11 cellular contexts compared by ENCODE assay signal in genomic region chr6:158068156-158068892, GRCh38.
DNase-seq lines count a peak whose midpoint lies in the region; TF ChIP-seq lines count a peak whose summit lies in the region.
"Had no signal": no experiment of that assay in that cellular context is flagged by ENCODE, and none has a peak within 500 bp of the region (broad histone marks: within the 10 kb centered on the region; RNA-seq: fewer than 3 reads in every experiment).

No MANE protein-coding gene starts in this region.

- H3K36me3 Mint-ChIP-seq in CD14-positive monocyte (peaks cover 0 to 15% of the 10 kb centered on the region in 2 donors), HFFc6 (ENCODE audit: low read depth) (peaks cover 42% of the 10 kb centered on the region), osteocyte (ENCODE audit: unreplicated experiment) (peaks cover 44% of the 10 kb centered on the region)
- peaks cover 63% of the 10 kb centered on the region for H3K36me3 Mint-ChIP-seq in dendritic cell treated with granulocyte-macrophage colony-stimulating factor and Interleukin-4, amounts not matched to agents 40 ng/mL and 50 ng/mL, for 4 days (ENCODE audit: low read depth)

- H3K27ac Mint-ChIP-seq in CD14-positive monocyte (peak overlapping the region in 5 of 7 donors; percentile 4 to 63 (median 45)), HFFc6 (peak overlapping the region; percentile 94), osteocyte (ENCODE audit: unreplicated experiment) (peak overlapping the region; percentile 87)
- H3K27ac Mint-ChIP-seq in dendritic cell treated with granulocyte-macrophage colony-stimulating factor and Interleukin-4, amounts not matched to agents 40 ng/mL and 50 ng/mL, for 4 days: peak overlapping the region; percentile 46
- H3K27ac Mint-ChIP-seq: nephron had no signal

- H3K27me3 Mint-ChIP-seq in CD14-positive monocyte (ENCODE audit: low read depth in 3 of 3) (peaks cover 0 to 3% (median 0%) of the 10 kb centered on the region in 3 donors), HFFc6 (ENCODE audit: insufficient read depth) (no peaks in the 10 kb centered on the region; the same call in 1 of the 2 replicates), osteocyte (ENCODE audit: unreplicated experiment) (no peaks in the 10 kb centered on the region)
- H3K27me3 Mint-ChIP-seq in dendritic cell treated with granulocyte-macrophage colony-stimulating factor and Interleukin-4, amounts not matched to agents 40 ng/mL and 50 ng/mL, for 4 days: no peaks in the 10 kb centered on the region
- H3K27me3 Mint-ChIP-seq: activated naive CD8-positive, alpha-beta T cell had no signal

- DNase-seq in CD14-positive monocyte (ENCODE audit: low spot score) (no peak), HFFc6 (no peak), osteocyte (ENCODE audit: extremely low spot score, unreplicated experiment) (no peak), KG1 (lab: John Stamatoyannopoulos, UW) (no peak), glomerular visceral epithelial cell (ENCODE audit: extremely low spot score) (no peak)
- DNase-seq in stimulated activated CD4-positive, alpha-beta T cell treated with anti-CD3 and anti-CD28 coated beads, Interleukin-4, amount 100 ng/mL, for 24 hours: no peak
- no peak for DNase-seq in stimulated activated CD8-positive, alpha-beta memory T cell treated with anti-CD3 and anti-CD28 coated beads, Interleukin-4, amount 100 ng/mL, for 48 hours
- DNase-seq: MM.1S had no signal

- intact Hi-C loops in CD14-positive monocyte (cut with micrococcal nuclease): no loop called here
- intact Hi-C loops in dendritic cell treated with granulocyte-macrophage colony-stimulating factor and Interleukin-4, amounts not matched to agents 40 ng/mL and 50 ng/mL, for 4 days (cut with micrococcal nuclease): no loop called here

- TF ChIP-seq CTCF in CD14-positive monocyte (IDR thresholded peaks at IDR 0.05) (no peak), HFFc6 (IDR thresholded peaks at IDR 0.05) (no peak), osteocyte (IDR thresholded peaks at IDR 0.05) (no peak)

- no peak overlapping the region for H3K4me3 Mint-ChIP-seq in CD14-positive monocyte
- peak overlapping the region; percentile 63 for H3K4me3 Mint-ChIP-seq in HFFc6
- no peak overlapping the region for H3K4me3 Mint-ChIP-seq in dendritic cell treated with granulocyte-macrophage colony-stimulating factor and Interleukin-4, amounts not matched to agents 40 ng/mL and 50 ng/mL, for 4 days
- H3K4me3 Mint-ChIP-seq in osteocyte (ENCODE audit: unreplicated experiment): no peak overlapping the region
- H3K4me3 Mint-ChIP-seq: activated naive CD8-positive, alpha-beta T cell; nephron had no signal

- H3K9me3 Mint-ChIP-seq in CD14-positive monocyte (peaks cover 0 to 1% (median 0%) of the 10 kb centered on the region in 7 donors), HFFc6 (no peaks in the 10 kb centered on the region), osteocyte (ENCODE audit: unreplicated experiment) (no peaks in the 10 kb centered on the region)
- no peaks in the 10 kb centered on the region for H3K9me3 Mint-ChIP-seq in dendritic cell treated with granulocyte-macrophage colony-stimulating factor and Interleukin-4, amounts not matched to agents 40 ng/mL and 50 ng/mL, for 4 days
- H3K9me3 Mint-ChIP-seq: nephron had no signal

- H3K4me1 Mint-ChIP-seq in CD14-positive monocyte (peaks cover 20% of the 10 kb centered on the region), HFFc6 (ENCODE audit: low read depth) (peaks cover 59% of the 10 kb centered on the region), osteocyte (ENCODE audit: unreplicated experiment) (peaks cover 32% of the 10 kb centered on the region)
- peaks cover 26% of the 10 kb centered on the region for H3K4me1 Mint-ChIP-seq in dendritic cell treated with granulocyte-macrophage colony-stimulating factor and Interleukin-4, amounts not matched to agents 40 ng/mL and 50 ng/mL, for 4 days (ENCODE audit: low read depth)
